In genomic region chr13:63304497-63304896, GRCh38 we compare ENCODE assay signal across 31 cellular contexts.
"Had no signal": no experiment of that assay in that cellular context is flagged by ENCODE, and none has a peak within 500 bp of the region (broad histone marks: within the 10 kb centered on the region; RNA-seq: fewer than 3 reads in every experiment).

No MANE protein-coding gene starts in this region.

- H3K27ac ChIP-seq: ascending aorta, body of pancreas, RWPE1, SJCRH30, VCaP had no signal

- FAIRE-seq: bronchial epithelial cell had no signal

- ATAC-seq: activated naive CD4-positive, alpha-beta T cell treated with anti-CD3 and anti-CD28 coated beads, Interleukin-2, amount 50 U/mL, for 72 hours; activated naive CD8-positive, alpha-beta T cell treated with anti-CD3 and anti-CD28 coated beads, Interleukin-2, amount 50 U/mL, for 24 hours; activated T-cell treated with anti-CD3 and anti-CD28 coated beads, Interleukin-2, amount 50 U/mL, for 4 hours; body of pancreas; Panc1 had no signal

- H3K4me1 Mint-ChIP-seq: activated CD4-positive, alpha-beta T cell treated with anti-CD3 and anti-CD28 coated beads, Interleukin-2, amount 10 ng/mL, durations not matched to agents 7 days and 5 days; activated naive CD8-positive, alpha-beta T cell treated with anti-CD3 and anti-CD28 coated beads, Interleukin-2, amount 50 U/mL, for 24 hours had no signal

- H3K27me3 Mint-ChIP-seq: activated CD4-positive, alpha-beta memory T cell treated with anti-CD3 and anti-CD28 coated beads for 36 hours; activated CD4-positive, alpha-beta T cell treated with anti-CD3 and anti-CD28 coated beads, Interleukin-2, amount 10 ng/mL, durations not matched to agents 7 days and 5 days; activated naive CD8-positive, alpha-beta T cell treated with anti-CD3 and anti-CD28 coated beads, Interleukin-2, amount 50 U/mL, for 24 hours had no signal

- DNase-seq: activated CD4-positive, alpha-beta memory T cell treated with anti-CD3 and anti-CD28 coated beads for 36 hours; activated CD4-positive, alpha-beta T cell treated with anti-CD3 and anti-CD28 coated beads, Interleukin-2, amount 10 ng/mL, durations not matched to agents 7 days and 5 days; activated CD4-positive, CD25-positive, alpha-beta regulatory T cell; activated CD8-positive, alpha-beta memory T cell treated with anti-CD3 and anti-CD28 coated beads for 24 hours; activated effector memory CD4-positive, alpha-beta T cell treated with anti-CD3 and anti-CD28 coated beads, Interleukin-2, amount 50 U/mL, for 16 hours; activated naive CD4-positive, alpha-beta T cell treated with Interleukin-2 at 50 U/mL for 16 hours; activated naive CD8-positive, alpha-beta T cell treated with anti-CD3 and anti-CD28 coated beads, Interleukin-2, amount 50 U/mL, for 24 hours; activated T-cell treated with anti-CD3 and anti-CD28 coated beads, Interleukin-2, amount 50 U/mL, for 4 hours; amniotic stem cell; body of pancreas; central memory CD4-positive, alpha-beta T cell; KG1; MG63; NCI-H1092 treated with DMSO at 0.1 percent for 48 hours; NCI-H1417 treated with DMSO at 0.1 percent for 48 hours; NCI-H187; NCI-H2081; NCI-H446; NCI-H524 treated with DMSO at 0.1 percent for 48 hours; NK-92 treated with Interleukin-12 subunit alpha and Interleukin-12 subunit beta, amount 100 ng/mL, for 24 hours; OCI-M1; Right ventricle myocardium superior; SJCRH30; SK-N-SH; T-helper 1 cell had no signal

- H3K4me3 Mint-ChIP-seq: activated CD4-positive, alpha-beta memory T cell treated with anti-CD3 and anti-CD28 coated beads for 36 hours; activated CD4-positive, alpha-beta T cell treated with anti-CD3 and anti-CD28 coated beads, Interleukin-2, amount 10 ng/mL, durations not matched to agents 7 days and 5 days; activated naive CD8-positive, alpha-beta T cell treated with anti-CD3 and anti-CD28 coated beads, Interleukin-2, amount 50 U/mL, for 24 hours; activated T-cell treated with anti-CD3 and anti-CD28 coated beads, Interleukin-2, amount 50 U/mL, for 4 hours had no signal

- H3K27ac Mint-ChIP-seq: activated CD4-positive, alpha-beta memory T cell treated with anti-CD3 and anti-CD28 coated beads for 36 hours; activated CD4-positive, alpha-beta T cell treated with anti-CD3 and anti-CD28 coated beads, Interleukin-2, amount 10 ng/mL, durations not matched to agents 7 days and 5 days; activated naive CD4-positive, alpha-beta T cell treated with anti-CD3 and anti-CD28 coated beads, Interleukin-2, amount 50 U/mL, for 72 hours; activated naive CD8-positive, alpha-beta T cell treated with anti-CD3 and anti-CD28 coated beads, Interleukin-2, amount 50 U/mL, for 24 hours had no signal
